In the genomic region with DNA sequence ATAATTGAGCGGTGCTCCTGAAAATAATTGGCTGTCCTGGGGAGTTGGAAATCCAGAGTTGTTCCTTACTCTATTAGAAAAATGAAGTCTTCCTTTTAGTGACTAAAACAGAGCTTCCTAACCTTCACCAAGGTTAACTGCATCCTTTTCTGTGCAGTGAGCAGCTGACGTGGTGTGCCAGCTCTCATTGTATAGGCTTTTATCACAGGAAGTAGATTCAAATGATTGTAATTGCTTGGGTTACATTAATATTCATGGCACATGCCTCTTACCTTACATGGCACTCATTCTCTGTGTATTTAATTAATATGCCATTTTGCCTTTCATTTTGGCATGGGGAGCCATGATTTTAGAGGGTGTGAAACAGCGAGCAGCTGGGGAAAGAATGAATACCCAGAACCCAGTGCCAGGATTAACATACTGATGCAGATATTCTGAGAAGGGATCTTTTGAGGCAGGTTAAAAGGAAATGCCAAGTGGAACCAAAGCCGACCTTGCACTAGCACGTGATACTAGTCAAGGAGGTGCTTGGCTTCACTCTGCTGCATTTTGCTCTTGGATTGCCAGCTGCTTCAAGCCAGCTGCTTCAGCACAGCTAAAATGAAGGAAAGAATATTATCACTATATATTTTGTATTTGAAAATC, we compare ENCODE assay signal across 8 cellular contexts.
DNase-seq lines count a peak whose midpoint lies in the region; ATAC-seq, FAIRE-seq and TF ChIP-seq lines count a peak whose summit lies in the region.

No MANE protein-coding gene starts in this region.

- no peaks in the 10 kb centered on the region for H3K9me3 Mint-ChIP-seq in activated T-cell treated with anti-CD3 and anti-CD28 coated beads, Interleukin-2, amount 50 U/mL, for 4 hours

- H3K27me3 Mint-ChIP-seq in activated T-cell treated with anti-CD3 and anti-CD28 coated beads, Interleukin-2, amount 50 U/mL, for 4 hours (ENCODE audit: low read depth) = no peaks in the 10 kb centered on the region

- no peaks in the 10 kb centered on the region for H3K9me1 ChIP-seq in endothelial cell of umbilical vein (replicated peaks; ENCODE audit: control insufficient read depth, extremely low read depth, insufficient read depth, low read length)

- BruUV-seq in A673 (replicated peaks; lab: Mats Ljungman, UMichigan) (no TSS peak), endothelial cell of umbilical vein (replicated peaks; lab: Mats Ljungman, UMichigan) (no TSS peak)

- H3K4me1 Mint-ChIP-seq in activated T-cell treated with anti-CD3 and anti-CD28 coated beads, Interleukin-2, amount 50 U/mL, for 4 hours (ENCODE audit: low read depth) = peaks cover 16% of the 10 kb centered on the region

- H3K27me3 ChIP-seq in A673 (replicated peaks; ENCODE audit: insufficient read depth, low read depth, low read length, poor library complexity) = no peaks in the 10 kb centered on the region
- no peaks in the 10 kb centered on the region for H3K27me3 ChIP-seq in endothelial cell of umbilical vein (ENCODE audit: control insufficient read depth in 2 of 2, insufficient read depth in 2 of 2, low read length in 2 of 2)

- TF ChIP-seq CTCF in A673 (conservative IDR thresholded peaks at IDR 0.05; ENCODE audit: low read depth, low read length) (no peak), endothelial cell of umbilical vein (IDR thresholded peaks at IDR 0.05; ENCODE audit: extremely low read depth in 1 of 2, insufficient read depth in 1 of 2, low read depth in 1 of 2, low read length in 2 of 2) (no peak)

- H3K4me3 ChIP-seq in A673 (ENCODE audit: low read depth, low read length, poor library complexity, severe bottlenecking) = no peak overlapping the region
- peak overlapping the region in 1 of 3 experiments; percentile 5 for H3K4me3 ChIP-seq in endothelial cell of umbilical vein (replicated peaks in 1 of 3; ENCODE audit: insufficient read depth in 1 of 3, low read depth in 1 of 3, low read length in 3 of 3)

- DNase-seq in A673 (ENCODE audit: low spot score) (peak; percentile 85), GM19239 (ENCODE audit: insufficient read length, low spot score) (no peak), NCI-H345 (lab: John Stamatoyannopoulos, UW) (peak; percentile 51), endothelial cell of umbilical vein (ENCODE audit: low read depth, low spot score) (peak; percentile 40)
- no peak for DNase-seq in activated T-cell treated with anti-CD3 and anti-CD28 coated beads, Interleukin-2, amount 50 U/mL, for 4 hours

- H3K27ac ChIP-seq in A673 (ENCODE audit: low read depth, low read length, poor library complexity, severe bottlenecking) = no peak overlapping the region
- no peak overlapping the region for H3K27ac ChIP-seq in endothelial cell of umbilical vein (ENCODE audit: insufficient read depth, low read depth, low read length)

- H3K4me1 ChIP-seq in A673 (ENCODE audit: insufficient read depth, low read length, poor library complexity, severe bottlenecking) (peaks cover 50% of the 10 kb centered on the region), endothelial cell of umbilical vein (ENCODE audit: control insufficient read depth, extremely low read depth, insufficient read depth, low read length) (peaks cover 18% of the 10 kb centered on the region)

- intact Hi-C loops in A673 (cut with micrococcal nuclease; ENCODE audit: unreplicated experiment) = no loop called here
- intact Hi-C loops in endothelial cell of umbilical vein (cut with micrococcal nuclease) = no loop called here

- no peak overlapping the region for H3K9ac ChIP-seq in endothelial cell of umbilical vein (replicated peaks; ENCODE audit: extremely low read depth, insufficient read depth, low read length)

- H3K9me3 ChIP-seq in A673 (ENCODE audit: low read depth, low read length, poor library complexity, severe bottlenecking) = no peaks in the 10 kb centered on the region
- no peaks in the 10 kb centered on the region for H3K9me3 ChIP-seq in endothelial cell of umbilical vein (replicated peaks; ENCODE audit: control insufficient read depth, insufficient read depth, low read length)

- dilution Hi-C loops in endothelial cell of umbilical vein (cut with MboI; ENCODE audit: extremely low pct_ligation_motif_present, low sequenced_read_pairs) = no loop called here

- H3K4me3 Mint-ChIP-seq in activated T-cell treated with anti-CD3 and anti-CD28 coated beads, Interleukin-2, amount 50 U/mL, for 4 hours = no peak overlapping the region

- no peak overlapping the region for H2AFZ ChIP-seq in endothelial cell of umbilical vein (ENCODE audit: low read depth, low read length)

- no peaks in the 10 kb centered on the region for H3K36me3 ChIP-seq in A673 (ENCODE audit: insufficient read depth, low read length, poor library complexity, severe bottlenecking)
- H3K36me3 ChIP-seq in endothelial cell of umbilical vein (ENCODE audit: control insufficient read depth in 2 of 2, extremely low read depth in 1 of 2, insufficient read depth in 2 of 2, low read length in 2 of 2) = no peaks in the 10 kb centered on the region

- FAIRE-seq in GM19239 (lab: Jason Lieb, UNC) (peak; percentile 37), endothelial cell of umbilical vein (lab: Jason Lieb, UNC) (peak; percentile 47)

- POLR2A ChIA-PET in A673 (lab: Charles Lee; ENCODE audit: low non-redundant PET) = no interaction called here
- POLR2A ChIA-PET in endothelial cell of umbilical vein (lab: Charles Lee) = no interaction called here

- H4K20me1 ChIP-seq in endothelial cell of umbilical vein (replicated peaks; ENCODE audit: control insufficient read depth, extremely low read depth, insufficient read depth, low read length) = no peaks in the 10 kb centered on the region

- CTCF ChIA-PET in A673 (lab: Charles Lee) (no interaction called here), endothelial cell of umbilical vein (lab: Charles Lee) (interaction anchor here (0.7 to 2.2 kb wide), 11 partner anchors 8 to 261 kb away, joined by 3 to 14 read pairs (median 4); no protein-coding TSS in a partner anchor)

- no peak for TF ChIP-seq POLR2A in endothelial cell of umbilical vein (IDR thresholded peaks at IDR 0.05; ENCODE audit: low read depth, low read length)

- peaks cover 7% of the 10 kb centered on the region for H3K79me2 ChIP-seq in endothelial cell of umbilical vein (ENCODE audit: control insufficient read depth, insufficient read depth, low read length)

- no peaks in the 10 kb centered on the region for H3K36me3 Mint-ChIP-seq in activated T-cell treated with anti-CD3 and anti-CD28 coated beads, Interleukin-2, amount 50 U/mL, for 4 hours (ENCODE audit: insufficient read depth)

- peak overlapping the region; percentile 30 for H3K4me2 ChIP-seq in endothelial cell of umbilical vein (ENCODE audit: insufficient read depth, low read length)

- ATAC-seq in activated T-cell treated with anti-CD3 and anti-CD28 coated beads, Interleukin-2, amount 50 U/mL, for 4 hours = no peak
- no peak for ATAC-seq in HG02571 (IDR thresholded peaks at IDR 0.05; ENCODE audit: unreplicated experiment)
- no peak for ATAC-seq in GM21825 (IDR thresholded peaks at IDR 0.05; ENCODE audit: unreplicated experiment)
- no peak for ATAC-seq in HG02885 (IDR thresholded peaks at IDR 0.05; ENCODE audit: poor library complexity, unreplicated experiment)

TF ChIP-seq in endothelial cell of umbilical vein, 7 proteins besides CTCF, POLR2A, EP300 and RAD21:
- TF ChIP-seq MYC (IDR thresholded peaks at IDR 0.05; ENCODE audit: low read depth, low read length) = no peak
- TF ChIP-seq POLR2AphosphoS5 (IDR thresholded peaks at IDR 0.05; ENCODE audit: insufficient read depth, low read depth, low read length) = no peak
- TF ChIP-seq JUN (IDR thresholded peaks at IDR 0.05; ENCODE audit: borderline replicate concordance, insufficient read depth, insufficient read length, low read depth) = no peak
- TF ChIP-seq EZH2 (IDR thresholded peaks at IDR 0.05; ENCODE audit: borderline replicate concordance, low read depth, low read length, severe bottlenecking) = no peak

Comparison
In these comparisons a context has a peak if more than half of its experiments do, and no peak if none do; other contexts are left out.
1. DNase-seq: peak in A673 (single experiment), NCI-H345 (single experiment) and endothelial cell of umbilical vein (single experiment); none in GM19239 (single experiment) and activated T-cell treated with anti-CD3 and anti-CD28 coated beads, Interleukin-2, amount 50 U/mL, for 4 hours (single experiment).